26 cellular contexts compared by ENCODE assay signal in the genomic region with DNA sequence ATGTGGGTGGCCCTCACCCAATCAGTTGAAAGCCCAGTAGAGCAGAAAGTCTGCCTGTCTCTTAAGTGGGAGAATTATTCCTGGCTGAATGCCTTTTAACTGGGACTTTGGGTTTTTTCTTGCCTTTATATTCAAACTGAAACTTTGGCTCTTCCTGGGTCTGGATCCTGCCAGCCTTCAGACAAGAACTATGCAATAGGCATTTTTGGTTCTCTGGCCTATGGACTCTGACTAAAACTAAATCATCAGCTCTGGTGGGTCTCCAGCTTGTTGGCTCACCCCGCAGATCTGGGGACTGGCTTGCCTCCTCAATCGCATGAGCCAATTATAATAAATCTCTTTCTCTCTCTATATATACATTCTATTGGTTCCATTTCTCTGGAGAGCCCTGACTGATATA.
"Had no signal": no experiment of that assay in that cellular context is flagged by ENCODE, and none has a peak within 500 bp of the region (broad histone marks: within the 10 kb centered on the region; RNA-seq: fewer than 3 reads in every experiment).

No MANE protein-coding gene starts in this region.

- ATAC-seq: stimulated activated effector memory CD8-positive, alpha-beta T cell treated with anti-CD3 and anti-CD28 coated beads, Interleukin-12 subunit alpha, Interleukin-12 subunit beta, amount 100 ng/mL, for 72 hours; stimulated activated memory B cell treated with anti-CD40 and anti-IgM and Interleukin-4, amounts not matched to agents 10 μg/mL and 1 μg/mL and 100 μg/mL, for 72 hours; stimulated activated naive B cell treated with anti-CD40 and anti-IgM and Interleukin-4, amounts not matched to agents 10 μg/mL and 1 μg/mL and 100 μg/mL, for 72 hours; stimulated activated naive CD8-positive, alpha-beta T cell treated with anti-CD3 and anti-CD28 coated beads, Interleukin-15, amount 100 ng/mL, for 72 hours; stimulated activated naive CD8-positive, alpha-beta T cell treated with anti-CD3 and anti-CD28 coated beads, Interleukin-15, Interleukin-2, amounts not matched to agents 100 U/mL and 50 U/mL, for 24 hours; upper lobe of right lung had no signal

- H3K4me3 ChIP-seq: stomach, suprapubic skin, testis, thoracic aorta, thyroid gland, tibial artery, tibial nerve, transverse colon, upper lobe of left lung, upper lobe of right lung, uterus, vagina had no signal

- H3K27me3 ChIP-seq: stomach, suprapubic skin, testis, thyroid gland, tibial artery, tibial nerve, transverse colon, upper lobe of left lung, upper lobe of right lung, uterus, vagina had no signal

- H3K4me1 ChIP-seq: stomach, suprapubic skin, testis, thyroid gland, tibial artery, tibial nerve, transverse colon, upper lobe of left lung, upper lobe of right lung, uterus, vagina had no signal

- H3K9me3 ChIP-seq: suprapubic skin, testis, thoracic aorta, thyroid gland, tibial artery, uterus, vagina had no signal

- H3K36me3 ChIP-seq: stomach, suprapubic skin, thoracic aorta, thyroid gland, tibial artery, tibial nerve, transverse colon, upper lobe of left lung, upper lobe of right lung, uterus, vagina had no signal

- H3K27ac ChIP-seq: stomach, suprapubic skin, testis, thoracic aorta, thyroid gland, tibial artery, tibial nerve, transverse colon, upper lobe of left lung, upper lobe of right lung, uterus, vagina had no signal

- DNase-seq: stimulated activated CD4-positive, alpha-beta T cell treated with anti-CD3 and anti-CD28 coated beads, Interleukin-2, amount 100 ng/mL, for 48 hours; stimulated activated CD4-positive, alpha-beta T cell treated with anti-CD3 and anti-CD28 coated beads, Interleukin-4, amount 100 ng/mL, for 1 hour; stimulated activated CD4-positive, alpha-beta T cell treated with anti-CD3 and anti-CD28 coated beads, Interleukin-4, amount 100 ng/mL, for 24 hours; stimulated activated CD4-positive, alpha-beta T cell treated with anti-CD3 and anti-CD28 coated beads, Interleukin-4, amount 100 ng/mL, for 4 hours; stimulated activated CD8-positive, alpha-beta memory T cell treated with anti-CD3 and anti-CD28 coated beads, Interleukin-4, amount 100 ng/mL, for 48 hours; stimulated activated naive B cell treated with anti-CD40 and anti-IgM and Interleukin-4, amounts not matched to agents 10 μg/mL and 1 μg/mL and 100 μg/mL, for 72 hours; stimulated activated naive CD4-positive, alpha-beta T cell; stimulated activated naive CD4-positive, alpha-beta T cell treated with Interleukin-2 at 50 U/mL for 16 hours; stimulated activated naive CD8-positive, alpha-beta T cell treated with anti-CD3 and anti-CD28 coated beads, Interleukin-15, amount 100 ng/mL, for 72 hours; stimulated activated naive CD8-positive, alpha-beta T cell treated with anti-CD3 and anti-CD28 coated beads, Interleukin-15, Interleukin-2, amounts not matched to agents 100 U/mL and 50 U/mL, for 24 hours; stomach; substantia nigra; testis; thyroid gland; tibial artery; transverse colon; trophoblast cell; upper lobe of left lung; upper lobe of right lung; uterus had no signal
